Comparison of ENCODE assay signal across 22 cellular contexts in the genomic region with DNA sequence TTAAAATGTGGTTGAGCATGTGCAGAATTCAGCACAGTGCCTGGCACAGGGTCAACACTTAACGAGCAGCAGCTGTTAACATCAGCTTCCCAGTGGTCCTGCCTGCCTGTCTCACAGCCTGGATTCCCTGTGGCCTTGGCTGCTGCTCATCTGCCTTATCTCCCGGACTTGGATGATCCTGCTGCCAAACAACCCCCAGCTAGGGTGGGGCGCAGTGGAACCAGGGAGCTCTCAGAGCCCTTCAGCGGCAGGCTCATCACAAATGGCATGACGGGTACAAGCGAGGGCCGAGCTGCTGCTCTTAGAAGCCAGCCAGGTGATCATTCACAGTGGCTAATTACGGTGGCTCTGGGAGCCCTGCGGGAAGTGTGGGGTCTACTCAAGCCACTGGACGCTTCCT. TPM values are rescaled to one million over a fixed set of nuclear protein-coding genes. Genes with fewer than 3 reads are reported as not detected.
"Had no signal": no experiment of that assay in that cellular context is flagged by ENCODE, and none has a peak within 500 bp of the region (broad histone marks: within the 10 kb centered on the region; RNA-seq: fewer than 3 reads in every experiment).

No MANE protein-coding gene starts in this region.

- H3K27me3 ChIP-seq: body of pancreas, neutrophil had no signal

- H3K4me3 ChIP-seq: body of pancreas, esophagus squamous epithelium, mucosa of descending colon, tibial artery had no signal

- H3K27ac ChIP-seq: body of pancreas, esophagus squamous epithelium, neutrophil, tibial artery had no signal

- H3K4me1 ChIP-seq: body of pancreas, tibial artery had no signal

- ATAC-seq: body of pancreas; mucosa of descending colon; naive thymus-derived CD8-positive, alpha-beta T cell; WTC11 had no signal

- H3K9me3 ChIP-seq: body of pancreas, esophagus squamous epithelium, mucosa of descending colon, neutrophil, tibial artery had no signal

- DNase-seq: activated CD4-positive, alpha-beta memory T cell treated with anti-CD3 and anti-CD28 coated beads, Interleukin-2, amount 10 ng/mL, durations not matched to agents 7 days and 5 days; activated CD4-positive, alpha-beta T cell treated with anti-CD3 and anti-CD28 coated beads for 4 hours; activated naive CD4-positive, alpha-beta T cell treated with anti-CD3 and anti-CD28 coated beads, Interleukin-2, amount 50 U/mL, for 16 hours; activated T-cell treated with anti-CD3 and anti-CD28 coated beads, Interleukin-2, amount 50 U/mL, for 24 hours; amniotic stem cell; body of pancreas; cortex of kidney; effector CD4-positive, alpha-beta T cell; esophagus squamous epithelium; foreskin melanocyte; immature natural killer cell; small intestine; stimulated activated CD4-positive, alpha-beta T cell treated with anti-CD3 and anti-CD28 coated beads, Interleukin-4, amount 100 ng/mL, for 24 hours; stimulated activated naive CD4-positive, alpha-beta T cell; T-helper 2 cell; tibial artery had no signal

- H3K36me3 ChIP-seq: esophagus squamous epithelium, neutrophil, tibial artery had no signal

RNA-seq across cellular contexts. Expression of a gene that starts 51.2 kb away (rescaled TPM):
- total RNA-seq: activated CD4-positive, alpha-beta memory T cell treated with anti-CD3 and anti-CD28 coated beads, Interleukin-2, amount 10 ng/mL, durations not matched to agents 7 days and 5 days; body of pancreas; endothelial cell of umbilical vein; esophagus squamous epithelium; mucosa of descending colon; subcutaneous adipose tissue had no signal
- polyA plus RNA-seq: endothelial cell of umbilical vein; immature natural killer cell; naive thymus-derived CD8-positive, alpha-beta T cell; small intestine had no signal
